In the genomic region with DNA sequence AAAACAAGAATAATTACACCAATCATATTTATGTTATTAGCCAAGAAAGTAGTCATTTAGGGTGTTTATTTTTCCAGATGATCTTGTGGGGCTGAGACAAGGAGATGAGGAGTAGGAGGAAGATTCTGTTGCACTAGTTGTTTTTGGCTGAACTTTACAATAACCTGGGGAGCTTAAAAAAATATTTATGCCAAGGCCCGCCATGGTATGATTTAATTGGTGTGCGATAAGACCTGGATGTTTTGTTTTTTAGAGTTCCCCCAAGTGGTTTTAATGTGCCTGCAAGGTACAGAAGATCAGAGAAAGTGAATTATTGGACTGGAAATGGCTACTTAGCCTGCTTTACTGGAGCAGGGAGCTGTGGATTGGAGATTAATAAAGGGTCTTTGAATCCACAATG, we compare ENCODE assay signal across 17 cellular contexts. TPM values are rescaled to one million over a fixed set of nuclear protein-coding genes. Genes with fewer than 3 reads are reported as not detected.
A peak's percentile ranks its signal among the peaks of the same experiment; 100 is the strongest.
DNase-seq lines count a peak whose midpoint lies in the region; ATAC-seq, FAIRE-seq and TF ChIP-seq lines count a peak whose summit lies in the region.
"Had no signal": no experiment of that assay in that cellular context is flagged by ENCODE, and none has a peak within 500 bp of the region (broad histone marks: within the 10 kb centered on the region; RNA-seq: fewer than 3 reads in every experiment).

No MANE protein-coding gene starts in this region.

- H3K9me3 ChIP-seq in BE2C (no peaks in the 10 kb centered on the region), IMR-90 (ENCODE audit: control insufficient read depth, insufficient read depth, low read length) (no peaks in the 10 kb centered on the region), K562 (replicated peaks; ENCODE audit: control insufficient read depth, insufficient read depth, low read depth, low read length) (no peaks in the 10 kb centered on the region)

- in situ Hi-C loops in IMR-90 (cut with MboI; ENCODE audit: low sequenced_read_pairs) = no loop called here
- in situ Hi-C loops in K562 (cut with MboI) = no loop called here

- H2BK20ac ChIP-seq in IMR-90 (ENCODE audit: low read depth, low read length) = no peak overlapping the region

- H3K27ac Mint-ChIP-seq in nephron (peak overlapping the region in 2 of 3 experiments; percentile 1 to 37), GM23338 (no peak overlapping the region)
- H3K27ac Mint-ChIP-seq in activated CD8-positive, alpha-beta T cell treated with anti-CD3 and anti-CD28 coated beads for 36 hours = no peak overlapping the region
- H3K27ac Mint-ChIP-seq: B cell; CD4-positive, alpha-beta memory T cell; H9; HFFc6 had no signal

- no peak overlapping the region for H2BK120ac ChIP-seq in IMR-90 (ENCODE audit: low read depth, low read length)

- H3K14ac ChIP-seq in IMR-90 (replicated peaks; ENCODE audit: low read depth, low read length) = no peak overlapping the region

- H3K4me1 ChIP-seq in BE2C (peaks cover 6% of the 10 kb centered on the region; the same call in 1 of the 2 replicates), IMR-90 (ENCODE audit: control insufficient read depth, insufficient read depth, low read length) (peaks cover 1% of the 10 kb centered on the region; the same call in 1 of the 2 replicates), K562 (replicated peaks in 1 of 2; ENCODE audit: control insufficient read depth in 2 of 2, insufficient read depth in 2 of 2, low read length in 2 of 2) (peaks cover 0 to 5% of the 10 kb centered on the region in 2 experiments; a peak in 1 of 5 replicates), GM23338 (ENCODE audit: insufficient read depth) (no peaks in the 10 kb centered on the region)

- H3K4me2 ChIP-seq in IMR-90 (ENCODE audit: low read depth, low read length) (no peak overlapping the region), K562 (ENCODE audit: insufficient read depth, low read length) (no peak overlapping the region; the same call in 1 of the 2 replicates), GM23338 (no peak overlapping the region)

- peak overlapping the region; percentile 45; the same call in 1 of the 2 replicates for H3K4me3 ChIP-seq in BE2C (ENCODE audit: low read depth, low read length)
- H3K4me3 ChIP-seq in IMR-90 (ENCODE audit: insufficient read depth, low read depth, low read length) = no peak overlapping the region
- no peak overlapping the region for H3K4me3 ChIP-seq in K562
- no peak overlapping the region for H3K4me3 ChIP-seq in GM23338
- H3K4me3 ChIP-seq: GM12878 had no signal

- no peaks in the 10 kb centered on the region for H3K36me3 ChIP-seq in BE2C
- no peaks in the 10 kb centered on the region for H3K36me3 ChIP-seq in IMR-90 (ENCODE audit: control insufficient read depth, insufficient read depth, low read length)
- no peaks in the 10 kb centered on the region for H3K36me3 ChIP-seq in K562 (ENCODE audit: control insufficient read depth, insufficient read depth, low read length)
- H3K36me3 ChIP-seq in GM23338 (ENCODE audit: insufficient read depth) = no peaks in the 10 kb centered on the region

- TF ChIP-seq POLR2A in IMR-90 (IDR thresholded peaks at IDR 0.05; ENCODE audit: low read depth, low read length) (no peak), K562 (conservative IDR thresholded peaks at IDR 0.05) (no peak), GM12892 (IDR thresholded peaks at IDR 0.05; ENCODE audit: low read depth, low read length) (no peak)

- CTCF ChIA-PET in IMR-90 (lab: Yijun Ruan, JAX) (no interaction called here), K562 (lab: Yijun Ruan, JAX; ENCODE audit: low intra/inter-chr PET ratio) (no interaction called here)
- CTCF ChIA-PET in activated CD8-positive, alpha-beta T cell treated with anti-CD3 and anti-CD28 coated beads for 36 hours (lab: Charles Lee) = no interaction called here

- no peak overlapping the region for H4K5ac ChIP-seq in IMR-90 (ENCODE audit: low read depth, low read length)

- no peak overlapping the region for H3K23ac ChIP-seq in IMR-90 (ENCODE audit: low read depth, low read length)

- WGBS in IMR-90 (ENCODE audit: extremely low coverage in 2 of 2, insufficient read length in 1 of 2), 2 experiments = 40% methylated on average over 2 of the region's 2 CpGs; no CpG with 5 or more reads in 1 of the 2 experiments
- WGBS in K562 (ENCODE audit: insufficient coverage, low coverage, missing lambda C conversion rate) = 38% methylated on average over 2 of the region's 2 CpGs

- H3K4ac ChIP-seq in IMR-90 (ENCODE audit: low read depth, low read length) = no peak overlapping the region

- H3K79me2 ChIP-seq in K562 (ENCODE audit: control insufficient read depth, insufficient read depth, low read length) (no peaks in the 10 kb centered on the region), GM23338 (replicated peaks; ENCODE audit: insufficient read depth) (no peaks in the 10 kb centered on the region)

- H2AFZ ChIP-seq in IMR-90 (replicated peaks; ENCODE audit: low read length, poor library complexity) (no peak overlapping the region), K562 (ENCODE audit: low read depth, low read length) (peak overlapping the region; percentile 27), GM23338 (no peak overlapping the region)

- POLR2A ChIA-PET in IMR-90 (lab: Charles Lee; ENCODE audit: unreplicated experiment) = interaction anchor here (0.6 kb wide), 1 partner anchor 207 kb away, joined by 3 read pairs; no protein-coding TSS in a partner anchor
- POLR2A ChIA-PET in K562 (lab: Yijun Ruan, JAX) = interaction anchor here (0.7 to 2.2 kb wide), 5 partner anchors 9 to 193 kb away, joined by 3 to 6 read pairs (median 3); a partner anchor contains a TSS
- POLR2A ChIA-PET in activated CD8-positive, alpha-beta T cell treated with anti-CD3 and anti-CD28 coated beads for 36 hours (lab: Charles Lee) = no interaction called here

- H4K8ac ChIP-seq in IMR-90 (ENCODE audit: low read depth in 2 of 2, low read length in 2 of 2) = no peak overlapping the region

- H3K9me2 ChIP-seq in GM23338 (ENCODE audit: insufficient read depth) = no peaks in the 10 kb centered on the region

- no peak overlapping the region for H3K18ac ChIP-seq in IMR-90 (ENCODE audit: low read depth, low read length)

- TF ChIP-seq EP300 in K562 (IDR thresholded peaks at IDR 0.05; ENCODE audit: low read length) = no peak

- no peak overlapping the region for H3K56ac ChIP-seq in IMR-90 (ENCODE audit: extremely low read depth, insufficient read depth, low read length)

- peaks cover 12% of the 10 kb centered on the region; the same call in 1 of the 2 replicates for H3F3A ChIP-seq in GM23338 (replicated peaks; ENCODE audit: low read depth)

- no peak overlapping the region for H3K4me3 Mint-ChIP-seq in nephron
- no peak overlapping the region for H3K4me3 Mint-ChIP-seq in activated CD8-positive, alpha-beta T cell treated with anti-CD3 and anti-CD28 coated beads for 36 hours
- H3K4me3 Mint-ChIP-seq in GM23338 = no peak overlapping the region
- H3K4me3 Mint-ChIP-seq: B cell; CD4-positive, alpha-beta memory T cell; H9; HFFc6 had no signal

- H2AK5ac ChIP-seq in IMR-90 (ENCODE audit: low read depth, low read length) = no peak overlapping the region

- H3K9ac ChIP-seq in IMR-90 (ENCODE audit: low read depth, low read length) (no peak overlapping the region), K562 (ENCODE audit: insufficient read depth in 1 of 2, low read depth in 2 of 2, low read length in 2 of 2) (no peak overlapping the region; a peak in 1 of 4 replicates)

- intact Hi-C loops in IMR-90 (cut with micrococcal nuclease) = no loop called here
- intact Hi-C loops in K562 (cut with micrococcal nuclease) = no loop called here
- intact Hi-C loops in activated CD8-positive, alpha-beta T cell treated with anti-CD3 and anti-CD28 coated beads for 36 hours (cut with micrococcal nuclease) = no loop called here

- no peaks in the 10 kb centered on the region for H4K20me1 ChIP-seq in IMR-90 (ENCODE audit: insufficient read depth, low read length)
- H4K20me1 ChIP-seq in K562 (replicated peaks; ENCODE audit: control insufficient read depth, insufficient read depth, low read length) = no peaks in the 10 kb centered on the region
- peaks cover 3% of the 10 kb centered on the region; the same call in 1 of the 2 replicates for H4K20me1 ChIP-seq in GM23338 (replicated peaks; ENCODE audit: insufficient read depth)

- no peak overlapping the region for H2BK15ac ChIP-seq in IMR-90 (ENCODE audit: low read depth, low read length)

- no peak for TF ChIP-seq RAD21 in IMR-90 (IDR thresholded peaks at IDR 0.05; ENCODE audit: low read length)
- no peak for TF ChIP-seq RAD21 in K562 (CRISPR knock-in tag; conservative IDR thresholded peaks at IDR 0.05 in 1 of 2, IDR thresholded peaks at IDR 0.05 in 1 of 2)

- ATAC-seq in IMR-90 (ENCODE audit: low read depth) (peak; percentile 32; the same call in 1 of the 2 replicates), K562 (no peak), GM23338 (no peak)
- no peak for ATAC-seq in activated CD8-positive, alpha-beta T cell treated with anti-CD3 and anti-CD28 coated beads for 36 hours
- ATAC-seq: GM12878 had no signal

- peaks cover 4% of the 10 kb centered on the region for H3K36me3 Mint-ChIP-seq in nephron (ENCODE audit: low read depth)
- peaks cover 1% of the 10 kb centered on the region for H3K36me3 Mint-ChIP-seq in activated CD8-positive, alpha-beta T cell treated with anti-CD3 and anti-CD28 coated beads for 36 hours (ENCODE audit: low read depth)
- H3K36me3 Mint-ChIP-seq in GM23338 (ENCODE audit: low read depth) = peaks cover 3% of the 10 kb centered on the region; the same call in 2 of the 3 replicates
- H3K36me3 Mint-ChIP-seq: CD4-positive, alpha-beta memory T cell had no signal

- no peak overlapping the region for H4K91ac ChIP-seq in IMR-90 (ENCODE audit: insufficient read depth, low read depth, low read length)

- H3K79me1 ChIP-seq in IMR-90 (ENCODE audit: low read depth in 1 of 2, low read length in 2 of 2) = no peaks in the 10 kb centered on the region

- peaks cover 10% of the 10 kb centered on the region for H3K4me1 Mint-ChIP-seq in nephron
- peaks cover 11% of the 10 kb centered on the region for H3K4me1 Mint-ChIP-seq in activated CD8-positive, alpha-beta T cell treated with anti-CD3 and anti-CD28 coated beads for 36 hours (ENCODE audit: low read depth)
- 0 out of 3 replicates have a peak, but pooled peaks cover 2% of the 10 kb centered on the region for H3K4me1 Mint-ChIP-seq in GM23338
- H3K4me1 Mint-ChIP-seq: H9 had no signal

- BruUV-seq in IMR-90 (replicated peaks; lab: Mats Ljungman, UMichigan) (TSS peak; percentile 14), K562 (replicated peaks; lab: Mats Ljungman, UMichigan) (no TSS peak)

- H3K27ac ChIP-seq in IMR-90 (ENCODE audit: insufficient read depth, low read length) = no peak overlapping the region
- H3K27ac ChIP-seq in K562 (ENCODE audit: extremely low read depth, low read depth, low read length) = no peak overlapping the region
- H3K27ac ChIP-seq in GM23338 (ENCODE audit: low read depth) = no peak overlapping the region
- H3K27ac ChIP-seq: C4-2B had no signal

- dilution Hi-C loops in IMR-90 (cut with HindIII; ENCODE audit: low sequenced_read_pairs, unreplicated experiment) = no loop called here

- FAIRE-seq in K562 (lab: Jason Lieb, UNC) (no peak), GM12892 (lab: Jason Lieb, UNC) (no peak)
- FAIRE-seq: GM12878 had no signal

- TF ChIP-seq CTCF in BE2C (IDR thresholded peaks at IDR 0.05; ENCODE audit: low read depth, low read length) (no peak), IMR-90 (conservative IDR thresholded peaks at IDR 0.05; ENCODE audit: low read depth, low read length) (no peak), K562 (IDR thresholded peaks at IDR 0.05 in 2 of 3, conservative IDR thresholded peaks at IDR 0.05 in 1 of 3; ENCODE audit: insufficient read depth in 2 of 3, low read depth in 1 of 3, low read length in 3 of 3) (no peak), nephron (IDR thresholded peaks at IDR 0.05; ENCODE audit: unreplicated experiment in 3 of 3) (no peak), GM23338 (conservative IDR thresholded peaks at IDR 0.05; ENCODE audit: low read depth in 2 of 2) (no peak)
- no peak for TF ChIP-seq CTCF in activated CD8-positive, alpha-beta T cell treated with anti-CD3 and anti-CD28 coated beads for 36 hours (IDR thresholded peaks at IDR 0.05)

- no peaks in the 10 kb centered on the region; the same call in 1 of the 2 replicates for H3K9me1 ChIP-seq in IMR-90 (ENCODE audit: insufficient read depth, low read length)
- no peaks in the 10 kb centered on the region for H3K9me1 ChIP-seq in K562 (ENCODE audit: control insufficient read depth, insufficient read depth, low read length)

- H3K27me3 ChIP-seq in BE2C = no peaks in the 10 kb centered on the region
- H3K27me3 ChIP-seq in IMR-90 (ENCODE audit: control insufficient read depth, insufficient read depth, low read length) = no peaks in the 10 kb centered on the region
- no peaks in the 10 kb centered on the region for H3K27me3 ChIP-seq in K562 (ENCODE audit: control insufficient read depth in 2 of 2, insufficient read depth in 2 of 2, low read length in 2 of 2)
- H3K27me3 ChIP-seq in GM23338 (ENCODE audit: insufficient read depth) = no peaks in the 10 kb centered on the region

- peaks cover 6% of the 10 kb centered on the region for H3K27me3 Mint-ChIP-seq in nephron (ENCODE audit: low read depth)
- H3K27me3 Mint-ChIP-seq in activated CD8-positive, alpha-beta T cell treated with anti-CD3 and anti-CD28 coated beads for 36 hours = no peaks in the 10 kb centered on the region
- peaks cover 10% of the 10 kb centered on the region for H3K27me3 Mint-ChIP-seq in GM23338 (ENCODE audit: insufficient read depth, low read depth, poor library complexity)
- H3K27me3 Mint-ChIP-seq: B cell; CD4-positive, alpha-beta memory T cell had no signal

- DNase-seq in BE2C (no peak), IMR-90 (no peak), K562 (ENCODE audit: extremely low read depth in 1 of 4, low spot score in 3 of 4) (no peak), NCI-H2081 (lab: John Stamatoyannopoulos, UW) (no peak), GM12892 (ENCODE audit: insufficient read length) (no peak), GM23338 (ENCODE audit: low spot score) (no peak)
- DNase-seq in activated CD8-positive, alpha-beta T cell treated with anti-CD3 and anti-CD28 coated beads for 36 hours = no peak
- DNase-seq: ACHN; CD4-positive, alpha-beta memory T cell; DMS79; GOT3; H9; HFFc6 had no signal

- H2AK9ac ChIP-seq in IMR-90 (replicated peaks; ENCODE audit: low read depth, low read length, poor library complexity) = no peak overlapping the region

- no peak overlapping the region for H2BK5ac ChIP-seq in IMR-90 (ENCODE audit: low read depth, low read length, poor library complexity, severe bottlenecking)

- H3K9me3 Mint-ChIP-seq in nephron = no peaks in the 10 kb centered on the region
- no peaks in the 10 kb centered on the region for H3K9me3 Mint-ChIP-seq in activated CD8-positive, alpha-beta T cell treated with anti-CD3 and anti-CD28 coated beads for 36 hours
- H3K9me3 Mint-ChIP-seq in GM23338 = no peaks in the 10 kb centered on the region
- H3K9me3 Mint-ChIP-seq: CD4-positive, alpha-beta memory T cell; H9; HFFc6 had no signal

RNA-seq across cellular contexts. Expression of a gene that starts 7.1 kb away (rescaled TPM):
- 43.0 TPM for polyA plus RNA-seq in BE2C (2012; ENCODE audit: insufficient read depth, insufficient read length, low read depth)
- total RNA-seq in IMR-90 (2012; rRNA removed) = 6.7 and 7.2 TPM in 2 replicates
- 11.9 and 13.6 TPM in 2 replicates for polyA plus RNA-seq in IMR-90 (2012; rRNA removed)
- polyA plus RNA-seq in IMR-90 (2012; cell fraction: cytosol; rRNA removed) = 7.9 and 11.3 TPM in 2 replicates
- polyA plus RNA-seq in IMR-90 (2012; cell fraction: nucleus; rRNA removed; ENCODE audit: low replicate concordance) = 17.8 and 29.7 TPM in 2 replicates
- total RNA-seq in K562 (2011; cell fraction: chromatin; rRNA removed; ENCODE audit: low replicate concordance) = 64.6 and 106 TPM in 2 replicates
- 55.3 and 74.2 TPM in 2 replicates for total RNA-seq in K562 (2011; cell fraction: nucleolus; rRNA removed)
- total RNA-seq in K562 (2011; cell fraction: nucleoplasm; rRNA removed) = 39.4 and 48.6 TPM in 2 replicates
- 32.7 and 38.1 TPM in 2 replicates for total RNA-seq in K562 (2014; rRNA removed)
- 11.2 and 13.2 TPM in 2 replicates for total RNA-seq in K562 (2014; rRNA removed; fragmentation: Illumina TruSeq; extraction: Trizol)
- total RNA-seq in K562 (2015; rRNA removed; fragmentation: Illumina TruSeq; extraction: Trizol) = 19.0 and 20.0 TPM in 2 replicates
- 54.6 and 58.6 TPM in 2 replicates for total RNA-seq in K562 (2021)
- polyA plus RNA-seq in K562 (2011; rRNA removed) = 13.2 and 23.4 TPM in 2 replicates
- polyA plus RNA-seq in K562 (2011; cell fraction: cytosol; rRNA removed) = 19.3 and 29.6 TPM in 2 replicates
- polyA plus RNA-seq in K562 (2011; cell fraction: nucleus; rRNA removed) = 33.7 and 56.0 TPM in 2 replicates
- polyA plus RNA-seq in K562 (2012) = 27.1 and 39.5 TPM in 2 replicates
- 17.4 and 25.2 TPM in 2 replicates for polyA plus RNA-seq in K562 (2014; fragmentation: Illumina TruSeq; extraction: Trizol)
- 1 to 10 TPM in 1 of 2 experiments, under 1 TPM in 1; 0.76 to 1.3 TPM for polyA plus RNA-seq in K562 (2014; fragmentation: Nextera tagmentation; extraction: Ambion mirVana)
- polyA plus RNA-seq in K562 (2014; rRNA removed) = 25.5 and 37.8 TPM in 2 replicates
- 18.7 and 25.1 TPM in 2 replicates for polyA minus RNA-seq in K562 (2011; rRNA and poly(A)+ RNA removed)
- polyA minus RNA-seq in K562 (2011; cell fraction: cytosol; rRNA and poly(A)+ RNA removed) = 23.8 and 33.7 TPM in 2 replicates
- polyA minus RNA-seq in K562 (2011; cell fraction: nucleus; rRNA and poly(A)+ RNA removed) = 27.5 and 33.3 TPM in 2 replicates
- 10 to 100 TPM; 29.3 to 29.7 TPM for total RNA-seq in activated CD8-positive, alpha-beta T cell treated with anti-CD3 and anti-CD28 coated beads for 36 hours
- 5.3 TPM for polyA plus RNA-seq in GM12892 (2012; ENCODE audit: missing spikeins)
- total RNA-seq in GM23338 (2014; rRNA removed; shearing (Covaris generic)) = 34.3 and 36.3 TPM in 2 replicates
- polyA plus RNA-seq in GM23338 (2016; fragmentation: Nextera tagmentation; extraction: Ambion mirVana) = 7.2 and 7.4 TPM in 2 replicates

RNA-seq across cellular contexts. Expression of a gene that starts 41.0 kb away (rescaled TPM):
- polyA plus RNA-seq in BE2C (2012; ENCODE audit: insufficient read depth, insufficient read length, low read depth) = 8.9 TPM
- total RNA-seq in IMR-90 (2012; rRNA removed) (7.9 and 9.2 TPM in 2 replicates), K562 (2014; rRNA removed) (10.4 and 15.0 TPM in 2 replicates), K562 (2014; rRNA removed; fragmentation: Illumina TruSeq; extraction: Trizol) (10.8 and 12.3 TPM in 2 replicates), K562 (2015; rRNA removed; fragmentation: Illumina TruSeq; extraction: Trizol) (14.3 and 14.7 TPM in 2 replicates), K562 (2021) (17.1 and 18.6 TPM in 2 replicates)
- polyA plus RNA-seq in IMR-90 (2012; rRNA removed) (5.7 and 6.2 TPM in 2 replicates), K562 (2011; rRNA removed) (8.2 and 14.7 TPM in 2 replicates), K562 (2014; fragmentation: Illumina TruSeq; extraction: Trizol) (10.8 and 10.9 TPM in 2 replicates), K562 (2014; fragmentation: Nextera tagmentation; extraction: Ambion mirVana) (1 to 10 TPM; 4.0 to 4.4 TPM), K562 (2014; rRNA removed) (8.2 and 8.8 TPM in 2 replicates), GM23338 (2016; fragmentation: Nextera tagmentation; extraction: Ambion mirVana) (18.2 and 20.7 TPM in 2 replicates)
- 2.6 and 4.4 TPM in 2 replicates for polyA plus RNA-seq in IMR-90 (2012; cell fraction: cytosol; rRNA removed)
- 5.3 and 10.5 TPM in 2 replicates for polyA plus RNA-seq in IMR-90 (2012; cell fraction: nucleus; rRNA removed; ENCODE audit: low replicate concordance)
- 26.1 and 33.2 TPM in 2 replicates for total RNA-seq in K562 (2011; cell fraction: chromatin; rRNA removed; ENCODE audit: low replicate concordance)
- total RNA-seq in K562 (2011; cell fraction: nucleolus; rRNA removed) = 19.9 and 24.3 TPM in 2 replicates
- 23.0 and 28.4 TPM in 2 replicates for total RNA-seq in K562 (2011; cell fraction: nucleoplasm; rRNA removed)
- polyA plus RNA-seq in K562 (2011; cell fraction: cytosol; rRNA removed) = 11.3 and 15.9 TPM in 2 replicates
- 16.7 and 19.8 TPM in 2 replicates for polyA plus RNA-seq in K562 (2011; cell fraction: nucleus; rRNA removed)
- 9.9 and 10.0 TPM in 2 replicates for polyA plus RNA-seq in K562 (2012)
- 19.2 and 27.6 TPM in 2 replicates for polyA minus RNA-seq in K562 (2011; rRNA and poly(A)+ RNA removed)
- 13.0 and 15.8 TPM in 2 replicates for polyA minus RNA-seq in K562 (2011; cell fraction: cytosol; rRNA and poly(A)+ RNA removed)
- polyA minus RNA-seq in K562 (2011; cell fraction: nucleus; rRNA and poly(A)+ RNA removed) = 17.2 and 25.7 TPM in 2 replicates
- 1 to 10 TPM; 7.2 to 8.7 TPM for total RNA-seq in activated CD8-positive, alpha-beta T cell treated with anti-CD3 and anti-CD28 coated beads for 36 hours
- 4.4 TPM for polyA plus RNA-seq in GM12892 (2012; ENCODE audit: missing spikeins)
- 92.7 and 99.6 TPM in 2 replicates for total RNA-seq in GM23338 (2014; rRNA removed; shearing (Covaris generic))

RNA-seq across cellular contexts. Expression of a gene that starts 51.2 kb away (rescaled TPM):
- polyA plus RNA-seq in BE2C (2012; ENCODE audit: insufficient read depth, insufficient read length, low read depth) = 18.6 TPM
- total RNA-seq in IMR-90 (2012; rRNA removed) (3.8 and 4.2 TPM in 2 replicates), K562 (2014; rRNA removed) (10.2 and 10.7 TPM in 2 replicates), K562 (2014; rRNA removed; fragmentation: Illumina TruSeq; extraction: Trizol) (6.5 and 7.1 TPM in 2 replicates), K562 (2015; rRNA removed; fragmentation: Illumina TruSeq; extraction: Trizol) (5.6 and 6.3 TPM in 2 replicates), K562 (2021) (18.0 and 21.4 TPM in 2 replicates)
- polyA plus RNA-seq in IMR-90 (2012; rRNA removed) (4.8 and 5.1 TPM in 2 replicates), K562 (2011; rRNA removed) (7.2 and 13.3 TPM in 2 replicates), K562 (2014; fragmentation: Illumina TruSeq; extraction: Trizol) (11.2 and 14.2 TPM in 2 replicates), K562 (2014; fragmentation: Nextera tagmentation; extraction: Ambion mirVana) (1 to 10 TPM; 1.8 to 1.9 TPM), K562 (2014; rRNA removed) (11.6 and 14.1 TPM in 2 replicates), GM23338 (2016; fragmentation: Nextera tagmentation; extraction: Ambion mirVana) (8.9 and 10.8 TPM in 2 replicates)
- 3.3 and 3.8 TPM in 2 replicates for polyA plus RNA-seq in IMR-90 (2012; cell fraction: cytosol; rRNA removed)
- polyA plus RNA-seq in IMR-90 (2012; cell fraction: nucleus; rRNA removed; ENCODE audit: low replicate concordance) = 14.9 and 20.6 TPM in 2 replicates
- 27.2 and 40.3 TPM in 2 replicates for total RNA-seq in K562 (2011; cell fraction: chromatin; rRNA removed; ENCODE audit: low replicate concordance)
- total RNA-seq in K562 (2011; cell fraction: nucleolus; rRNA removed) = 25.4 and 28.3 TPM in 2 replicates
- total RNA-seq in K562 (2011; cell fraction: nucleoplasm; rRNA removed) = 21.7 and 25.2 TPM in 2 replicates
- 5.8 and 8.6 TPM in 2 replicates for polyA plus RNA-seq in K562 (2011; cell fraction: cytosol; rRNA removed)
- 21.0 and 21.8 TPM in 2 replicates for polyA plus RNA-seq in K562 (2011; cell fraction: nucleus; rRNA removed)
- polyA plus RNA-seq in K562 (2012) = 13.3 and 14.1 TPM in 2 replicates
- polyA minus RNA-seq in K562 (2011; rRNA and poly(A)+ RNA removed) = 5.9 and 6.0 TPM in 2 replicates
- polyA minus RNA-seq in K562 (2011; cell fraction: cytosol; rRNA and poly(A)+ RNA removed) = 4.8 and 5.8 TPM in 2 replicates
- 7.9 and 12.3 TPM in 2 replicates for polyA minus RNA-seq in K562 (2011; cell fraction: nucleus; rRNA and poly(A)+ RNA removed)
- total RNA-seq in activated CD8-positive, alpha-beta T cell treated with anti-CD3 and anti-CD28 coated beads for 36 hours = 10 to 100 TPM; 10.5 to 13.4 TPM
- 3.8 TPM for polyA plus RNA-seq in GM12892 (2012; ENCODE audit: missing spikeins)
- total RNA-seq in GM23338 (2014; rRNA removed; shearing (Covaris generic)) = 18.0 and 18.9 TPM in 2 replicates

Comparison
In these comparisons a context has a peak if more than half of its experiments do, and no peak if none do; other contexts are left out.
1. H3K27ac Mint-ChIP-seq: peak in nephron (2 of 3); none in activated CD8-positive, alpha-beta T cell treated with anti-CD3 and anti-CD28 coated beads for 36 hours (single experiment) and GM23338 (single experiment).